Comparison of ENCODE assay signal across 10 cellular contexts in the genomic region with DNA sequence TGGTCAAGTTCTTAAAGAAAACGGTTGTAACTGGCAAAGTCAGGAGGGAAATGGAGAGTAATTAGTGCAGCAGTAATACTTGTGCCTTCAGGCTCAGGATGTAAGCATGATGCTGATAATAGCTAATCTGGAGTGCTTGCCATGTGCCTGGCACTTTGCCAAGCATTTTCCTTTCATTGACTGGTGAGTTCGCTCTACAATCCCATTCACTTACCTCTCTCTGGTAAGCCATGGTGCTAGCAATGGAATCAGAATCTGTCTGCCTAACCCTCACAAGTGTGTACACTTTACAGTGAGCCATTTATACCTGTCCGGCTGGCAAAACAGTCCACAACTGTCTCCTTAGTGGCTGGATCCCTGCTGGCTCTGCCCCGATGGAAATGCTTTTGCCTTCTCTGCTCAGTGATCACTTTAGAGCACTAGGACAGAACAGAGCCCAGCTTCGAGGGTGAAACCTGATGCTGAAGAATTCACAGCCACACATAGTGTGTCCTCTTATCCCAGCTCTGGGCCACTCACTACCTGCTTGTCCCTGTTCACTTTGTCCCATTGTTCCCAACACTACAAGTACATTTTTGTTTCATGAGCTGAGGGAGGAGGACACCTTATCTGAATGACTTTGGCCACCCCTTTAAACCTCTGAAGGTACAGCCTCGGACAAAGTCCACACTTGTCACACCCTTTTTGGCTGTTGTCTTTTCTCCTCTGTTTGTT. TPM values are rescaled to one million over a fixed set of nuclear protein-coding genes. Genes with fewer than 3 reads are reported as not detected.
A peak's percentile ranks its signal among the peaks of the same experiment; 100 is the strongest.
DNase-seq lines count a peak whose midpoint lies in the region; ATAC-seq lines count a peak whose summit lies in the region.
"Had no signal": no experiment of that assay in that cellular context is flagged by ENCODE, and none has a peak within 500 bp of the region (broad histone marks: within the 10 kb centered on the region; RNA-seq: fewer than 3 reads in every experiment).

No MANE protein-coding gene starts in this region.

- H3K27ac Mint-ChIP-seq in activated naive CD4-positive, alpha-beta T cell treated with anti-CD3 and anti-CD28 coated beads, Interleukin-2, amount 10 ng/mL, durations not matched to agents 7 days and 5 days: no peak overlapping the region

- no peak for ATAC-seq in HG03045 (IDR thresholded peaks at IDR 0.05; ENCODE audit: unreplicated experiment)
- no peak for ATAC-seq in GM19397 (IDR thresholded peaks at IDR 0.05; ENCODE audit: unreplicated experiment)

- no peaks in the 10 kb centered on the region for H3K27me3 Mint-ChIP-seq in activated naive CD4-positive, alpha-beta T cell treated with anti-CD3 and anti-CD28 coated beads, Interleukin-2, amount 10 ng/mL, durations not matched to agents 7 days and 5 days

- H3K9ac ChIP-seq in rectal smooth muscle tissue (ENCODE audit: low read length): no peak overlapping the region

- no peaks in the 10 kb centered on the region for H3K4me1 ChIP-seq in rectal smooth muscle tissue (ENCODE audit: control insufficient read depth, insufficient read depth, low read length)

- DNase-seq in LoVo (ENCODE audit: low spot score) (peak; percentile 82), NCI-H82 (lab: John Stamatoyannopoulos, UW) (peak; percentile 94), glomerular endothelial cell (ENCODE audit: extremely low read depth, low read depth, low spot score) (peak; percentile 75), mesenteric fat pad (ENCODE audit: low spot score) (no peak)
- no peak for DNase-seq in activated naive CD4-positive, alpha-beta T cell treated with anti-CD3 and anti-CD28 coated beads, Interleukin-2, amount 10 ng/mL, durations not matched to agents 7 days and 5 days
- DNase-seq: GF-D8, T-helper 1 cell had no signal

- no peak overlapping the region for H3K4me3 Mint-ChIP-seq in activated naive CD4-positive, alpha-beta T cell treated with anti-CD3 and anti-CD28 coated beads, Interleukin-2, amount 10 ng/mL, durations not matched to agents 7 days and 5 days

- no peaks in the 10 kb centered on the region for H3K9me3 Mint-ChIP-seq in activated naive CD4-positive, alpha-beta T cell treated with anti-CD3 and anti-CD28 coated beads, Interleukin-2, amount 10 ng/mL, durations not matched to agents 7 days and 5 days

- H3K4me3 ChIP-seq in rectal smooth muscle tissue (ENCODE audit: low read length): peak overlapping the region; percentile 23

- CTCF ChIA-PET in activated naive CD4-positive, alpha-beta T cell treated with anti-CD3 and anti-CD28 coated beads, Interleukin-2, amount 10 ng/mL, durations not matched to agents 7 days and 5 days (lab: Charles Lee): no interaction called here

- H3K36me3 Mint-ChIP-seq in activated naive CD4-positive, alpha-beta T cell treated with anti-CD3 and anti-CD28 coated beads, Interleukin-2, amount 10 ng/mL, durations not matched to agents 7 days and 5 days: peaks cover 22% of the 10 kb centered on the region

- no peak overlapping the region for H3K27ac ChIP-seq in rectal smooth muscle tissue (ENCODE audit: low read depth, low read length)

- H3K4me1 Mint-ChIP-seq in activated naive CD4-positive, alpha-beta T cell treated with anti-CD3 and anti-CD28 coated beads, Interleukin-2, amount 10 ng/mL, durations not matched to agents 7 days and 5 days: peaks cover 10% of the 10 kb centered on the region

- peaks cover 5% of the 10 kb centered on the region for H3K36me3 ChIP-seq in rectal smooth muscle tissue (ENCODE audit: control insufficient read depth, insufficient read depth, low read length)

- H3K27me3 ChIP-seq in rectal smooth muscle tissue (ENCODE audit: control insufficient read depth, insufficient read depth, low read length): no peaks in the 10 kb centered on the region

RNA-seq across cellular contexts. Expression of gene CHP1, which starts 10.3 kb away (rescaled TPM):
- 96.6 and 167 TPM in 2 replicates for total RNA-seq in glomerular endothelial cell
- 128 TPM for total RNA-seq in mesenteric fat pad

RNA-seq across cellular contexts. Expression of gene EXD1, which starts 10.9 kb away (rescaled TPM):
- total RNA-seq in glomerular endothelial cell (0.53 TPM in 1 of 2 replicates, not detected in the other), mesenteric fat pad (not detected)

Comparison
In these comparisons a context has a peak if more than half of its experiments do, and no peak if none do; other contexts are left out.
1. DNase-seq: peak in LoVo (single experiment), NCI-H82 (single experiment) and glomerular endothelial cell (single experiment); none in activated naive CD4-positive, alpha-beta T cell treated with anti-CD3 and anti-CD28 coated beads, Interleukin-2, amount 10 ng/mL, durations not matched to agents 7 days and 5 days (single experiment) and mesenteric fat pad (single experiment).